Comparison of ENCODE assay signal across 1 cellular context in the genomic region with DNA sequence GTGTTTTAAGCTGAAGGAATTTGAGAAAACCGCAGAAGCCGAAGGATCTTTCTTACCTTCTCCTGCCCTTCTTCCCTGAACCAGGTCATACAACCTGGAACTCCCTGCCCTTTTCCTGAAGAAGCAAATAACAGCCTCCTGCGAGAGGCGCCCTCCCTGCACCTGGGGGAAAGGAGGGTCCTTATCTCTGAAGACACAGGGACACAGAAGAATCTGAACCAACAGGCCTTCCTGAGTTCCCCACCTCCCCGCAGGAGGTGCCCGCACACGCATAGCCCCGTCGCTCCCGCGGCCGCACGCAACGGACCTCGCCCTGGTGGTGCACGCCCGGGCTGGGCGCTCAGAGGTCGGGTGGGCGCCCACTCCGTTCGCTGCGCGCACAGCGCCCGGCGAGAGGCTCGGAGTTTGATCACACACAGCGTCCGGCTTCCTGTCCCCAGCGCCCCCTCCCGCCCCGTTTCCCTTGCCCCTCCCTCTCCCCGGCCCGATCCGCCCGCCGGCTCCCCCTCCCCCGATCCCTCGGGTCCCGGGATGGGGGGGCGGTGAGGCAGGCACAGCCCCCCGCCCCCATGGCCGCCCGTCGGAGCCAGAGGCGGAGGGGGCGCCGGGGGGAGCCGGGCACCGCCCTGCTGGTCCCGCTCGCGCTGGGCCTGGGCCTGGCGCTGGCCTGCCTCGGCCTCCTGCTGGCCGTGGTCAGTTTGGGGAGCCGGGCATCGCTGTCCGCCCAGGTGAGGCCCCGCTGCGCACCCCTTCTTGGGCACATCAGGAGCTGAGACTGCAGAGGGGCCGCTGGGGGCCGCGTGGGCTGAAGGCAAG.
A peak's percentile ranks its signal among the peaks of the same experiment; 100 is the strongest.
TF ChIP-seq lines count a peak whose summit lies in the region.

A gene with protein sequence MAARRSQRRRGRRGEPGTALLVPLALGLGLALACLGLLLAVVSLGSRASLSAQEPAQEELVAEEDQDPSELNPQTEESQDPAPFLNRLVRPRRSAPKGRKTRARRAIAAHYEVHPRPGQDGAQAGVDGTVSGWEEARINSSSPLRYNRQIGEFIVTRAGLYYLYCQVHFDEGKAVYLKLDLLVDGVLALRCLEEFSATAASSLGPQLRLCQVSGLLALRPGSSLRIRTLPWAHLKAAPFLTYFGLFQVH (plus strand): TSS at position 474 of the 816 bp plus-strand sequence. CDS start 96 bp downstream, at position 570.

TF ChIP-seq in HEK293, 187 proteins besides CTCF, POLR2A, EP300 and RAD21 (continued from another document):
- TF ChIP-seq, protein P1, sequence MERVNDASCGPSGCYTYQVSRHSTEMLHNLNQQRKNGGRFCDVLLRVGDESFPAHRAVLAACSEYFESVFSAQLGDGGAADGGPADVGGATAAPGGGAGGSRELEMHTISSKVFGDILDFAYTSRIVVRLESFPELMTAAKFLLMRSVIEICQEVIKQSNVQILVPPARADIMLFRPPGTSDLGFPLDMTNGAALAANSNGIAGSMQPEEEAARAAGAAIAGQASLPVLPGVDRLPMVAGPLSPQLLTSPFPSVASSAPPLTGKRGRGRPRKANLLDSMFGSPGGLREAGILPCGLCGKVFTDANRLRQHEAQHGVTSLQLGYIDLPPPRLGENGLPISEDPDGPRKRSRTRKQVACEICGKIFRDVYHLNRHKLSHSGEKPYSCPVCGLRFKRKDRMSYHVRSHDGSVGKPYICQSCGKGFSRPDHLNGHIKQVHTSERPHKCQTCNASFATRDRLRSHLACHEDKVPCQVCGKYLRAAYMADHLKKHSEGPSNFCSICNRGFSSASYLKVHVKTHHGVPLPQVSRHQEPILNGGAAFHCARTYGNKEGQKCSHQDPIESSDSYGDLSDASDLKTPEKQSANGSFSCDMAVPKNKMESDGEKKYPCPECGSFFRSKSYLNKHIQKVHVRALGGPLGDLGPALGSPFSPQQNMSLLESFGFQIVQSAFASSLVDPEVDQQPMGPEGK (tag by site-specific recombination; IDR thresholded peaks at IDR 0.05), result peak; percentile 35; the same call in 1 of the 2 replicates
- TF ChIP-seq ZNF785 (tag by site-specific recombination; IDR thresholded peaks at IDR 0.05) (no peak), ZNF2 (tag by site-specific recombination; IDR thresholded peaks at IDR 0.05) (no peak), KLF1 (tag by site-specific recombination; IDR thresholded peaks at IDR 0.05) (peak; percentile 63; the same call in 1 of the 2 replicates), ZNF560 (tag by site-specific recombination; IDR thresholded peaks at IDR 0.05; ENCODE audit: borderline replicate concordance) (no peak), ZNF211 (tag by site-specific recombination; IDR thresholded peaks at IDR 0.05; ENCODE audit: low read depth) (no peak), ZNF202 (tag by site-specific recombination; IDR thresholded peaks at IDR 0.05; ENCODE audit: borderline replicate concordance) (no peak), ZFHX2 (tag by site-specific recombination; conservative IDR thresholded peaks at IDR 0.05) (no peak), ZNF585B (tag by site-specific recombination; IDR thresholded peaks at IDR 0.05) (no peak), GFI1B (tag by site-specific recombination; IDR thresholded peaks at IDR 0.05) (no peak), SP7 (tag by site-specific recombination; IDR thresholded peaks at IDR 0.05) (0 out of 2 replicates have a peak, but pooled peaks have one; percentile 26), OVOL3 (tag by site-specific recombination; IDR thresholded peaks at IDR 0.05) (no peak), ZBTB8A (tag by site-specific recombination; IDR thresholded peaks at IDR 0.05) (peak; percentile 94), ZFP37 (tag by site-specific recombination; IDR thresholded peaks at IDR 0.05) (no peak), ZNF623 (tag by site-specific recombination; IDR thresholded peaks at IDR 0.05) (no peak), ZNF510 (tag by site-specific recombination; IDR thresholded peaks at IDR 0.05; ENCODE audit: insufficient replicate concordance) (no peak), ZNF341 (tag by site-specific recombination; IDR thresholded peaks at IDR 0.05; ENCODE audit: low read depth) (peak; percentile 18; the same call in 1 of the 2 replicates), ZNF600 (tag by site-specific recombination; IDR thresholded peaks at IDR 0.05) (no peak), ZBTB1 (tag by site-specific recombination; IDR thresholded peaks at IDR 0.05) (0 out of 2 replicates have a peak, but pooled peaks have one; percentile 33), IKZF3 (tag by site-specific recombination; IDR thresholded peaks at IDR 0.05) (no peak), ZNF624 (tag by site-specific recombination; IDR thresholded peaks at IDR 0.05) (no peak), ZNF561 (tag by site-specific recombination; IDR thresholded peaks at IDR 0.05; ENCODE audit: borderline replicate concordance) (peak; percentile 49; the same call in 1 of the 2 replicates), ZBTB17 (tag by site-specific recombination; IDR thresholded peaks at IDR 0.05) (no peak; the same call in 1 of the 2 replicates), ZXDB (tag by site-specific recombination; IDR thresholded peaks at IDR 0.05) (no peak), ZNF146 (tag by site-specific recombination; IDR thresholded peaks at IDR 0.05) (no peak), ZNF114 (tag by site-specific recombination; IDR thresholded peaks at IDR 0.05) (no peak)
- TF ChIP-seq, protein P2, sequence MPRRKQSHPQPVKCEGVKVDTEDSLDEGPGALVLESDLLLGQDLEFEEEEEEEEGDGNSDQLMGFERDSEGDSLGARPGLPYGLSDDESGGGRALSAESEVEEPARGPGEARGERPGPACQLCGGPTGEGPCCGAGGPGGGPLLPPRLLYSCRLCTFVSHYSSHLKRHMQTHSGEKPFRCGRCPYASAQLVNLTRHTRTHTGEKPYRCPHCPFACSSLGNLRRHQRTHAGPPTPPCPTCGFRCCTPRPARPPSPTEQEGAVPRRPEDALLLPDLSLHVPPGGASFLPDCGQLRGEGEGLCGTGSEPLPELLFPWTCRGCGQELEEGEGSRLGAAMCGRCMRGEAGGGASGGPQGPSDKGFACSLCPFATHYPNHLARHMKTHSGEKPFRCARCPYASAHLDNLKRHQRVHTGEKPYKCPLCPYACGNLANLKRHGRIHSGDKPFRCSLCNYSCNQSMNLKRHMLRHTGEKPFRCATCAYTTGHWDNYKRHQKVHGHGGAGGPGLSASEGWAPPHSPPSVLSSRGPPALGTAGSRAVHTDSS (tag by site-specific recombination; IDR thresholded peaks at IDR 0.05), result no peak
- TF ChIP-seq, protein P3, sequence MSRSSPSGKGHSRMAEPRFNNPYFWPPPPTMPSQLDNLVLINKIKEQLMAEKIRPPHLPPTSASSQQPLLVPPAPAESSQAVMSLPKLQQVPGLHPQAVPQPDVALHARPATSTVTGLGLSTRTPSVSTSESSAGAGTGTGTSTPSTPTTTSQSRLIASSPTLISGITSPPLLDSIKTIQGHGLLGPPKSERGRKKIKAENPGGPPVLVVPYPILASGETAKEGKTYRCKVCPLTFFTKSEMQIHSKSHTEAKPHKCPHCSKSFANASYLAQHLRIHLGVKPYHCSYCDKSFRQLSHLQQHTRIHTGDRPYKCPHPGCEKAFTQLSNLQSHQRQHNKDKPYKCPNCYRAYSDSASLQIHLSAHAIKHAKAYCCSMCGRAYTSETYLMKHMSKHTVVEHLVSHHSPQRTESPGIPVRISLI (tag by site-specific recombination; IDR thresholded peaks at IDR 0.05), result no peak
- TF ChIP-seq, protein P4, sequence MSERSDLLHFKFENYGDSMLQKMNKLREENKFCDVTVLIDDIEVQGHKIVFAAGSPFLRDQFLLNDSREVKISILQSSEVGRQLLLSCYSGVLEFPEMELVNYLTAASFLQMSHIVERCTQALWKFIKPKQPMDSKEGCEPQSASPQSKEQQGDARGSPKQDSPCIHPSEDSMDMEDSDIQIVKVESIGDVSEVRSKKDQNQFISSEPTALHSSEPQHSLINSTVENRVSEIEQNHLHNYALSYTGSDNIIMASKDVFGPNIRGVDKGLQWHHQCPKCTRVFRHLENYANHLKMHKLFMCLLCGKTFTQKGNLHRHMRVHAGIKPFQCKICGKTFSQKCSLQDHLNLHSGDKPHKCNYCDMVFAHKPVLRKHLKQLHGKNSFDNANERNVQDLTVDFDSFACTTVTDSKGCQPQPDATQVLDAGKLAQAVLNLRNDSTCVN (tag by site-specific recombination; optimal IDR thresholded peaks at IDR 0.05), result peak; percentile 69
- TF ChIP-seq, protein P5, sequence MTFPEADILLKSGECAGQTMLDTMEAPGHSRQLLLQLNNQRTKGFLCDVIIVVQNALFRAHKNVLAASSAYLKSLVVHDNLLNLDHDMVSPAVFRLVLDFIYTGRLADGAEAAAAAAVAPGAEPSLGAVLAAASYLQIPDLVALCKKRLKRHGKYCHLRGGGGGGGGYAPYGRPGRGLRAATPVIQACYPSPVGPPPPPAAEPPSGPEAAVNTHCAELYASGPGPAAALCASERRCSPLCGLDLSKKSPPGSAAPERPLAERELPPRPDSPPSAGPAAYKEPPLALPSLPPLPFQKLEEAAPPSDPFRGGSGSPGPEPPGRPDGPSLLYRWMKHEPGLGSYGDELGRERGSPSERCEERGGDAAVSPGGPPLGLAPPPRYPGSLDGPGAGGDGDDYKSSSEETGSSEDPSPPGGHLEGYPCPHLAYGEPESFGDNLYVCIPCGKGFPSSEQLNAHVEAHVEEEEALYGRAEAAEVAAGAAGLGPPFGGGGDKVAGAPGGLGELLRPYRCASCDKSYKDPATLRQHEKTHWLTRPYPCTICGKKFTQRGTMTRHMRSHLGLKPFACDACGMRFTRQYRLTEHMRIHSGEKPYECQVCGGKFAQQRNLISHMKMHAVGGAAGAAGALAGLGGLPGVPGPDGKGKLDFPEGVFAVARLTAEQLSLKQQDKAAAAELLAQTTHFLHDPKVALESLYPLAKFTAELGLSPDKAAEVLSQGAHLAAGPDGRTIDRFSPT (tag by site-specific recombination; IDR thresholded peaks at IDR 0.05), result no peak
- TF ChIP-seq, protein P6, sequence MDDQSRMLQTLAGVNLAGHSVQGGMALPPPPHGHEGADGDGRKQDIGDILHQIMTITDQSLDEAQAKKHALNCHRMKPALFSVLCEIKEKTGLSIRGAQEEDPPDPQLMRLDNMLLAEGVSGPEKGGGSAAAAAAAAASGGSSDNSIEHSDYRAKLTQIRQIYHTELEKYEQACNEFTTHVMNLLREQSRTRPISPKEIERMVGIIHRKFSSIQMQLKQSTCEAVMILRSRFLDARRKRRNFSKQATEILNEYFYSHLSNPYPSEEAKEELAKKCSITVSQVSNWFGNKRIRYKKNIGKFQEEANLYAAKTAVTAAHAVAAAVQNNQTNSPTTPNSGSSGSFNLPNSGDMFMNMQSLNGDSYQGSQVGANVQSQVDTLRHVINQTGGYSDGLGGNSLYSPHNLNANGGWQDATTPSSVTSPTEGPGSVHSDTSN (CRISPR knock-in tag; IDR thresholded peaks at IDR 0.05), result no peak
